In the genomic region with DNA sequence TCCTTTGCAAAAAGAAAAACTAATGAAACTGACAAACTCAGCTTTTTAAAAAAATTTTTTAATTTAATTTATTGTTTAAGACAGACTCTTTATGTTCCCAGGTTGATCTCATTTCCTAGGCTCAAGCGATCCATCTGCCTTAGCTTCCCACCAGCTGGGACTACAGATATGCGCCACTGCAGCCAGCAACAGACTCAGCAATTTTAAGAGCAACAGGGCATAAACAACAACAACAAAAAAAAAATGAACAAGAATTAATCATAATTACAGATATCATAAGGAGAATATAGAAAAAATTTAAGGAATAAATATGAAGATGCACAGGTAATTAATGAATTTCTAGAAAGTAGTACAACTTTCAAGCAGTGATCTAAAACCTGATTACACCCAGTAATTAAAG, we compare ENCODE assay signal across 1 cellular context.
TF ChIP-seq lines count a peak whose summit lies in the region.

No MANE protein-coding gene starts in this region.

TF ChIP-seq in GM12878, 131 proteins besides CTCF, POLR2A, EP300 and RAD21:
- TF ChIP-seq, protein P1, sequence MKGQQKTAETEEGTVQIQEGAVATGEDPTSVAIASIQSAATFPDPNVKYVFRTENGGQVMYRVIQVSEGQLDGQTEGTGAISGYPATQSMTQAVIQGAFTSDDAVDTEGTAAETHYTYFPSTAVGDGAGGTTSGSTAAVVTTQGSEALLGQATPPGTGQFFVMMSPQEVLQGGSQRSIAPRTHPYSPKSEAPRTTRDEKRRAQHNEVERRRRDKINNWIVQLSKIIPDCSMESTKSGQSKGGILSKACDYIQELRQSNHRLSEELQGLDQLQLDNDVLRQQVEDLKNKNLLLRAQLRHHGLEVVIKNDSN (IDR thresholded peaks at IDR 0.05; ENCODE audit: borderline replicate concordance, extremely low read length, insufficient read depth, low read depth, low read length) = no peak
- TF ChIP-seq NFIC (IDR thresholded peaks at IDR 0.05; ENCODE audit: low read depth, low read length) (no peak), ASH2L (IDR thresholded peaks at IDR 0.05; ENCODE audit: borderline replicate concordance, low read depth) (no peak), WRNIP1 (IDR thresholded peaks at IDR 0.05; ENCODE audit: borderline replicate concordance, low read depth, low read length) (no peak), YBX1 (IDR thresholded peaks at IDR 0.05) (no peak), RAD51 (IDR thresholded peaks at IDR 0.05) (no peak), SUZ12 (IDR thresholded peaks at IDR 0.05; ENCODE audit: unreplicated experiment) (no peak), YY1 (IDR thresholded peaks at IDR 0.05; ENCODE audit: low read depth, low read length) (no peak), SRF (IDR thresholded peaks at IDR 0.05; ENCODE audit: low read depth in 2 of 2, low read length in 2 of 2) (no peak), CBFB (IDR thresholded peaks at IDR 0.05; ENCODE audit: low read depth) (no peak), TCF12 (IDR thresholded peaks at IDR 0.05; ENCODE audit: low read depth, low read length) (no peak)
- TF ChIP-seq, protein P2, sequence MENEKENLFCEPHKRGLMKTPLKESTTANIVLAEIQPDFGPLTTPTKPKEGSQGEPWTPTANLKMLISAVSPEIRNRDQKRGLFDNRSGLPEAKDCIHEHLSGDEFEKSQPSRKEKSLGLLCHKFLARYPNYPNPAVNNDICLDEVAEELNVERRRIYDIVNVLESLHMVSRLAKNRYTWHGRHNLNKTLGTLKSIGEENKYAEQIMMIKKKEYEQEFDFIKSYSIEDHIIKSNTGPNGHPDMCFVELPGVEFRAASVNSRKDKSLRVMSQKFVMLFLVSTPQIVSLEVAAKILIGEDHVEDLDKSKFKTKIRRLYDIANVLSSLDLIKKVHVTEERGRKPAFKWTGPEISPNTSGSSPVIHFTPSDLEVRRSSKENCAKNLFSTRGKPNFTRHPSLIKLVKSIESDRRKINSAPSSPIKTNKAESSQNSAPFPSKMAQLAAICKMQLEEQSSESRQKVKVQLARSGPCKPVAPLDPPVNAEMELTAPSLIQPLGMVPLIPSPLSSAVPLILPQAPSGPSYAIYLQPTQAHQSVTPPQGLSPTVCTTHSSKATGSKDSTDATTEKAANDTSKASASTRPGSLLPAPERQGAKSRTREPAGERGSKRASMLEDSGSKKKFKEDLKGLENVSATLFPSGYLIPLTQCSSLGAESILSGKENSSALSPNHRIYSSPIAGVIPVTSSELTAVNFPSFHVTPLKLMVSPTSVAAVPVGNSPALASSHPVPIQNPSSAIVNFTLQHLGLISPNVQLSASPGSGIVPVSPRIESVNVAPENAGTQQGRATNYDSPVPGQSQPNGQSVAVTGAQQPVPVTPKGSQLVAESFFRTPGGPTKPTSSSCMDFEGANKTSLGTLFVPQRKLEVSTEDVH (IDR thresholded peaks at IDR 0.05; ENCODE audit: low read depth, partially characterized antibody) = no peak
- TF ChIP-seq, protein P3, sequence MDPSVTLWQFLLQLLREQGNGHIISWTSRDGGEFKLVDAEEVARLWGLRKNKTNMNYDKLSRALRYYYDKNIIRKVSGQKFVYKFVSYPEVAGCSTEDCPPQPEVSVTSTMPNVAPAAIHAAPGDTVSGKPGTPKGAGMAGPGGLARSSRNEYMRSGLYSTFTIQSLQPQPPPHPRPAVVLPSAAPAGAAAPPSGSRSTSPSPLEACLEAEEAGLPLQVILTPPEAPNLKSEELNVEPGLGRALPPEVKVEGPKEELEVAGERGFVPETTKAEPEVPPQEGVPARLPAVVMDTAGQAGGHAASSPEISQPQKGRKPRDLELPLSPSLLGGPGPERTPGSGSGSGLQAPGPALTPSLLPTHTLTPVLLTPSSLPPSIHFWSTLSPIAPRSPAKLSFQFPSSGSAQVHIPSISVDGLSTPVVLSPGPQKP (IDR thresholded peaks at IDR 0.05; ENCODE audit: low read depth, low read length) = no peak
- TF ChIP-seq, protein P4, sequence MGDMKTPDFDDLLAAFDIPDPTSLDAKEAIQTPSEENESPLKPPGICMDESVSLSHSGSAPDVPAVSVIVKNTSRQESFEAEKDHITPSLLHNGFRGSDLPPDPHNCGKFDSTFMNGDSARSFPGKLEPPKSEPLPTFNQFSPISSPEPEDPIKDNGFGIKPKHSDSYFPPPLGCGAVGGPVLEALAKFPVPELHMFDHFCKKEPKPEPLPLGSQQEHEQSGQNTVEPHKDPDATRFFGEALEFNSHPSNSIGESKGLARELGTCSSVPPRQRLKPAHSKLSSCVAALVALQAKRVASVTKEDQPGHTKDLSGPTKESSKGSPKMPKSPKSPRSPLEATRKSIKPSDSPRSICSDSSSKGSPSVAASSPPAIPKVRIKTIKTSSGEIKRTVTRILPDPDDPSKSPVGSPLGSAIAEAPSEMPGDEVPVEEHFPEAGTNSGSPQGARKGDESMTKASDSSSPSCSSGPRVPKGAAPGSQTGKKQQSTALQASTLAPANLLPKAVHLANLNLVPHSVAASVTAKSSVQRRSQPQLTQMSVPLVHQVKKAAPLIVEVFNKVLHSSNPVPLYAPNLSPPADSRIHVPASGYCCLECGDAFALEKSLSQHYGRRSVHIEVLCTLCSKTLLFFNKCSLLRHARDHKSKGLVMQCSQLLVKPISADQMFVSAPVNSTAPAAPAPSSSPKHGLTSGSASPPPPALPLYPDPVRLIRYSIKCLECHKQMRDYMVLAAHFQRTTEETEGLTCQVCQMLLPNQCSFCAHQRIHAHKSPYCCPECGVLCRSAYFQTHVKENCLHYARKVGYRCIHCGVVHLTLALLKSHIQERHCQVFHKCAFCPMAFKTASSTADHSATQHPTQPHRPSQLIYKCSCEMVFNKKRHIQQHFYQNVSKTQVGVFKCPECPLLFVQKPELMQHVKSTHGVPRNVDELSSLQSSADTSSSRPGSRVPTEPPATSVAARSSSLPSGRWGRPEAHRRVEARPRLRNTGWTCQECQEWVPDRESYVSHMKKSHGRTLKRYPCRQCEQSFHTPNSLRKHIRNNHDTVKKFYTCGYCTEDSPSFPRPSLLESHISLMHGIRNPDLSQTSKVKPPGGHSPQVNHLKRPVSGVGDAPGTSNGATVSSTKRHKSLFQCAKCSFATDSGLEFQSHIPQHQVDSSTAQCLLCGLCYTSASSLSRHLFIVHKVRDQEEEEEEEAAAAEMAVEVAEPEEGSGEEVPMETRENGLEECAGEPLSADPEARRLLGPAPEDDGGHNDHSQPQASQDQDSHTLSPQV (IDR thresholded peaks at IDR 0.05) = no peak
- TF ChIP-seq, protein P5, sequence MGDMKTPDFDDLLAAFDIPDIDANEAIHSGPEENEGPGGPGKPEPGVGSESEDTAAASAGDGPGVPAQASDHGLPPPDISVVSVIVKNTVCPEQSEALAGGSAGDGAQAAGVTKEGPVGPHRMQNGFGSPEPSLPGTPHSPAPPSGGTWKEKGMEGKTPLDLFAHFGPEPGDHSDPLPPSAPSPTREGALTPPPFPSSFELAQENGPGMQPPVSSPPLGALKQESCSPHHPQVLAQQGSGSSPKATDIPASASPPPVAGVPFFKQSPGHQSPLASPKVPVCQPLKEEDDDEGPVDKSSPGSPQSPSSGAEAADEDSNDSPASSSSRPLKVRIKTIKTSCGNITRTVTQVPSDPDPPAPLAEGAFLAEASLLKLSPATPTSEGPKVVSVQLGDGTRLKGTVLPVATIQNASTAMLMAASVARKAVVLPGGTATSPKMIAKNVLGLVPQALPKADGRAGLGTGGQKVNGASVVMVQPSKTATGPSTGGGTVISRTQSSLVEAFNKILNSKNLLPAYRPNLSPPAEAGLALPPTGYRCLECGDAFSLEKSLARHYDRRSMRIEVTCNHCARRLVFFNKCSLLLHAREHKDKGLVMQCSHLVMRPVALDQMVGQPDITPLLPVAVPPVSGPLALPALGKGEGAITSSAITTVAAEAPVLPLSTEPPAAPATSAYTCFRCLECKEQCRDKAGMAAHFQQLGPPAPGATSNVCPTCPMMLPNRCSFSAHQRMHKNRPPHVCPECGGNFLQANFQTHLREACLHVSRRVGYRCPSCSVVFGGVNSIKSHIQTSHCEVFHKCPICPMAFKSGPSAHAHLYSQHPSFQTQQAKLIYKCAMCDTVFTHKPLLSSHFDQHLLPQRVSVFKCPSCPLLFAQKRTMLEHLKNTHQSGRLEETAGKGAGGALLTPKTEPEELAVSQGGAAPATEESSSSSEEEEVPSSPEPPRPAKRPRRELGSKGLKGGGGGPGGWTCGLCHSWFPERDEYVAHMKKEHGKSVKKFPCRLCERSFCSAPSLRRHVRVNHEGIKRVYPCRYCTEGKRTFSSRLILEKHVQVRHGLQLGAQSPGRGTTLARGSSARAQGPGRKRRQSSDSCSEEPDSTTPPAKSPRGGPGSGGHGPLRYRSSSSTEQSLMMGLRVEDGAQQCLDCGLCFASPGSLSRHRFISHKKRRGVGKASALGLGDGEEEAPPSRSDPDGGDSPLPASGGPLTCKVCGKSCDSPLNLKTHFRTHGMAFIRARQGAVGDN (IDR thresholded peaks at IDR 0.05) = no peak
